In genomic region chr6:160140493-160140892, GRCh38 we compare ENCODE assay signal across 1 cellular context. TPM values are rescaled to one million over a fixed set of nuclear protein-coding genes. Genes with fewer than 3 reads are reported as not detected.
"Had no signal": no experiment of that assay in that cellular context is flagged by ENCODE, and none has a peak within 500 bp of the region (broad histone marks: within the 10 kb centered on the region; RNA-seq: fewer than 3 reads in every experiment).

No MANE protein-coding gene starts in this region.

RNA-seq across cellular contexts. Expression of gene SLC22A1, which starts 18.9 kb away (rescaled TPM):
- total RNA-seq: glomerular endothelial cell had no signal
